In genomic region chr1:158336413-158336812, GRCh38 we compare ENCODE assay signal across 13 cellular contexts. TPM values are rescaled to one million over a fixed set of nuclear protein-coding genes. Genes with fewer than 3 reads are reported as not detected.
"Had no signal": no experiment of that assay in that cellular context is flagged by ENCODE, and none has a peak within 500 bp of the region (broad histone marks: within the 10 kb centered on the region; RNA-seq: fewer than 3 reads in every experiment).

No MANE protein-coding gene starts in this region.

RNA-seq across cellular contexts. Expression of gene CD1B, which starts 5.1 kb away (rescaled TPM):
- total RNA-seq: dermis microvascular lymphatic vessel endothelial cell; hepatocyte; kidney epithelial cell; left colon; left ventricle myocardium superior; lung; natural killer cell treated with Interleukin-12 subunit alpha and Interleukin-12 subunit beta and Interleukin-15 and Interleukin-18, amount 100 ng/mL, for 72 hours; occipital lobe; progenitor cell of endocrine pancreas; right cardiac atrium; urinary bladder had no signal
- polyA plus RNA-seq: hepatocyte, pancreas, right cardiac atrium, small intestine had no signal

RNA-seq across cellular contexts. Expression of gene CD1E, which starts 17.3 kb away (rescaled TPM):
- total RNA-seq: dermis microvascular lymphatic vessel endothelial cell; hepatocyte; kidney epithelial cell; natural killer cell treated with Interleukin-12 subunit alpha and Interleukin-12 subunit beta and Interleukin-15 and Interleukin-18, amount 100 ng/mL, for 72 hours; occipital lobe; progenitor cell of endocrine pancreas had no signal
- polyA plus RNA-seq: hepatocyte, pancreas, right cardiac atrium had no signal

RNA-seq across cellular contexts. Expression of gene CD1C, which starts 46.7 kb away (rescaled TPM):
- total RNA-seq: dermis microvascular lymphatic vessel endothelial cell; hepatocyte; kidney epithelial cell; natural killer cell treated with Interleukin-12 subunit alpha and Interleukin-12 subunit beta and Interleukin-15 and Interleukin-18, amount 100 ng/mL, for 72 hours; occipital lobe; progenitor cell of endocrine pancreas had no signal
- polyA plus RNA-seq: hepatocyte, right cardiac atrium had no signal
